8 cellular contexts compared by ENCODE assay signal in genomic region chr7:127651556-127652332, GRCh38. TPM values are rescaled to one million over a fixed set of nuclear protein-coding genes. Genes with fewer than 3 reads are reported as not detected.
DNase-seq lines count a peak whose midpoint lies in the region; ATAC-seq and TF ChIP-seq lines count a peak whose summit lies in the region.

SND1 (plus strand) TSS chr7:127652194; CDS start chr7:127652374, 180 bp downstream.

- H3K4me1 ChIP-seq in colonic mucosa = no peaks in the 10 kb centered on the region

- no peaks in the 10 kb centered on the region for H3K36me3 ChIP-seq in BJ (ENCODE audit: control insufficient read depth, insufficient read depth, low read length)
- no peaks in the 10 kb centered on the region for H3K36me3 ChIP-seq in colonic mucosa

- H3K4me1 Mint-ChIP-seq in activated CD4-positive, alpha-beta T cell treated with anti-CD3 and anti-CD28 coated beads, Interleukin-2, amount 10 ng/mL, durations not matched to agents 24 days and 14 days = peaks cover 31% of the 10 kb centered on the region

- peak within 1 kb of the TSS; percentile 78 for H3K4me3 ChIP-seq in BJ (ENCODE audit: low read depth, low read length)
- H3K4me3 ChIP-seq in colonic mucosa = peak within 1 kb of the TSS; percentile 95

- H3K9me3 Mint-ChIP-seq in activated CD4-positive, alpha-beta T cell treated with anti-CD3 and anti-CD28 coated beads, Interleukin-2, amount 10 ng/mL, durations not matched to agents 24 days and 14 days = no peaks in the 10 kb centered on the region

- H3K36me3 Mint-ChIP-seq in activated CD4-positive, alpha-beta T cell treated with anti-CD3 and anti-CD28 coated beads, Interleukin-2, amount 10 ng/mL, durations not matched to agents 24 days and 14 days (ENCODE audit: low read depth) = peaks cover 26% of the 10 kb centered on the region

- H3K9me3 ChIP-seq in colonic mucosa = no peaks in the 10 kb centered on the region

- intact Hi-C loops in activated CD4-positive, alpha-beta T cell treated with anti-CD3 and anti-CD28 coated beads, Interleukin-2, amount 10 ng/mL, durations not matched to agents 24 days and 14 days (cut with micrococcal nuclease) = loop anchor here (1.0 to 10.0 kb wide), 3 partner anchors 63 to 803 kb away; partner anchors contain the start of genes ARF5, HILPDA and ZNF800
- intact Hi-C loops in colonic mucosa (cut with DNase I) = loop anchor here (5.0 kb wide), 1 partner anchor 59 kb away; the partner anchor contains the start of gene FSCN3

- H3K27me3 Mint-ChIP-seq in activated CD4-positive, alpha-beta T cell treated with anti-CD3 and anti-CD28 coated beads, Interleukin-2, amount 10 ng/mL, durations not matched to agents 24 days and 14 days = peaks cover 6% of the 10 kb centered on the region

- H3K27ac ChIP-seq in colonic mucosa = peak within 1 kb of the TSS; percentile 78

- H3K27me3 ChIP-seq in BJ (ENCODE audit: control insufficient read depth, insufficient read depth, low read length) (no peaks in the 10 kb centered on the region), colonic mucosa (no peaks in the 10 kb centered on the region)

- ATAC-seq in GM19324 (IDR thresholded peaks at IDR 0.05; ENCODE audit: low FRiP score, unreplicated experiment) (peak; percentile 98), HG03469 (IDR thresholded peaks at IDR 0.05; ENCODE audit: unreplicated experiment) (peak; percentile 94)

- POLR2A ChIA-PET in BJ (lab: Charles Lee) = interaction anchor here (0.6 kb wide), 1 partner anchor 69 kb away, joined by 6 read pairs; no protein-coding TSS in a partner anchor

- H3K9ac ChIP-seq in colonic mucosa (ENCODE audit: low read depth in 2 of 2, low read length in 2 of 2) = peak within 1 kb of the TSS; percentile 92 to 98

- peak; percentile 95 for DNase-seq in BJ (ENCODE audit: low read depth)
- peak; percentile 99 for DNase-seq in NCI-H526 treated with DMSO at 0.1 percent for 48 hours (lab: John Stamatoyannopoulos, UW)
- DNase-seq in activated CD4-positive, alpha-beta T cell treated with anti-CD3 and anti-CD28 coated beads, Interleukin-2, amount 10 ng/mL, durations not matched to agents 24 days and 14 days = peak; percentile 100
- peak; percentile 99 for DNase-seq in colonic mucosa
- peak; percentile 100 for DNase-seq in kidney tubule cell (ENCODE audit: low spot score)
- peak; percentile 94 to 96 for DNase-seq in stimulated activated CD4-positive, alpha-beta T cell treated with anti-CD3 and anti-CD28 coated beads, Interleukin-1b, Interleukin-23, amount 100 ng/mL, for 4 hours (ENCODE audit: low read depth in 2 of 2)

- peak within 1 kb of the TSS; percentile 99 for H3K4me3 Mint-ChIP-seq in activated CD4-positive, alpha-beta T cell treated with anti-CD3 and anti-CD28 coated beads, Interleukin-2, amount 10 ng/mL, durations not matched to agents 24 days and 14 days

- CTCF ChIA-PET in BJ (lab: Yijun Ruan, JAX) = interaction anchor here (1.2 kb wide), 1 partner anchor 53 kb away, joined by 3 read pairs; no protein-coding TSS in a partner anchor

- H3K27ac Mint-ChIP-seq in activated CD4-positive, alpha-beta T cell treated with anti-CD3 and anti-CD28 coated beads, Interleukin-2, amount 10 ng/mL, durations not matched to agents 24 days and 14 days = peak within 1 kb of the TSS; percentile 97

- TF ChIP-seq CTCF in BJ (IDR thresholded peaks at IDR 0.05; ENCODE audit: insufficient read depth, low read depth, low read length) (no peak), colonic mucosa (IDR thresholded peaks at IDR 0.05) (no peak)

RNA-seq across cellular contexts. Expression of gene SND1, which starts in this region (rescaled TPM):
- 203 and 204 TPM in 2 replicates for polyA plus RNA-seq in BJ (2011; rRNA removed)
- 218 and 294 TPM in 2 replicates for polyA minus RNA-seq in BJ (2011; rRNA and poly(A)+ RNA removed)
- total RNA-seq in activated CD4-positive, alpha-beta T cell treated with anti-CD3 and anti-CD28 coated beads, Interleukin-2, amount 10 ng/mL, durations not matched to agents 24 days and 14 days = 275 and 295 TPM in 2 replicates
- 100 to 1,000 TPM; 134 to 163 TPM for total RNA-seq in colonic mucosa

Comparison
In these comparisons a context has a peak if more than half of its experiments do, and no peak if none do; other contexts are left out.
1. Peak in every context shown above with its lines: DNase-seq, ATAC-seq, H3K4me3 ChIP-seq and H3K27ac ChIP-seq.